In genomic region chr1:197700688-197701087, GRCh38 we compare ENCODE assay signal across 8 cellular contexts.
DNase-seq lines count a peak whose midpoint lies in the region; FAIRE-seq and TF ChIP-seq lines count a peak whose summit lies in the region.
"Not testable (repeated sequence)": the region's sequence is repeated elsewhere in the genome, so short reads cannot be mapped to it uniquely, and the experiment has no call there.

No MANE protein-coding gene starts in this region.

- H3K79me2 ChIP-seq in H9 (ENCODE audit: insufficient read depth, low read length); astrocyte (ENCODE audit: insufficient read depth, low read length): not testable (repeated sequence)

- not testable (repeated sequence) for H3K56ac ChIP-seq in H9 (ENCODE audit: insufficient read length, low read depth, low read length)

- H3K4me1 Mint-ChIP-seq in H9 (peaks cover 10 to 25% of the 10 kb centered on the region in 2 experiments; a peak in 3 of 4 replicates), astrocyte (ENCODE audit: low read depth, unreplicated experiment) (peaks cover 11% of the 10 kb centered on the region)

- H3K27me3 Mint-ChIP-seq in H9 (ENCODE audit: low read depth); astrocyte (ENCODE audit: low read depth, unreplicated experiment): not testable (repeated sequence)

- H3K9ac ChIP-seq in H9 (ENCODE audit: extremely low read depth, insufficient read length, low read length); astrocyte (ENCODE audit: low read length): not testable (repeated sequence)

- H3K4ac ChIP-seq in H9 (ENCODE audit: low read depth, low read length) = not testable (repeated sequence)

- H3K36me3 ChIP-seq in astrocyte (ENCODE audit: insufficient read depth, low read length) = not testable (repeated sequence)

- in situ Hi-C loops in astrocyte of the spinal cord (cut with HindIII; ENCODE audit: low sequenced_read_pairs) = not testable (repeated sequence)

- not testable (repeated sequence) for H3K4me3 ChIP-seq in AG10803 (ENCODE audit: low read length); astrocyte (ENCODE audit: insufficient read depth, low read depth, low read length); astrocyte of the spinal cord (ENCODE audit: low read depth, low read length)

- H3K9me3 ChIP-seq in H9 (ENCODE audit: control insufficient read depth, low read depth, low read length); astrocyte (ENCODE audit: insufficient read depth, low read depth, low read length): not testable (repeated sequence)

- not testable (repeated sequence) for H2BK15ac ChIP-seq in H9 (ENCODE audit: low read depth, low read length)

- not testable (repeated sequence) for H3K27me3 ChIP-seq in H9 (ENCODE audit: insufficient read depth, low read length); astrocyte (ENCODE audit: insufficient read depth, low read length)

- not testable (repeated sequence) for H4K8ac ChIP-seq in H9 (replicated peaks; ENCODE audit: insufficient read length, low read depth, low read length)

- H3K18ac ChIP-seq in H9 (ENCODE audit: insufficient read length, low read depth, low read length) = not testable (repeated sequence)

- H2BK20ac ChIP-seq in H9 (ENCODE audit: low read depth, low read length, poor library complexity, severe bottlenecking) = not testable (repeated sequence)

- H2BK5ac ChIP-seq in H9 (ENCODE audit: insufficient read length, low read length) = not testable (repeated sequence)

- H3K36me3 Mint-ChIP-seq in H9 (ENCODE audit: insufficient read depth in 1 of 3, low read depth in 3 of 3) = peaks cover 13 to 26% (median 16%) of the 10 kb centered on the region in 3 experiments; a peak in 6 of 7 replicates
- H3K36me3 Mint-ChIP-seq in astrocyte (ENCODE audit: low read depth, unreplicated experiment) = not testable (repeated sequence)

- not testable (repeated sequence) for H3K23ac ChIP-seq in H9 (ENCODE audit: insufficient read length, low read depth, low read length)

- not testable (repeated sequence) for H2AFZ ChIP-seq in H9 (ENCODE audit: low read length); astrocyte (ENCODE audit: low read depth, low read length)

- not testable (repeated sequence) for TF ChIP-seq CTCF in AG10803 (conservative IDR thresholded peaks at IDR 0.05; ENCODE audit: low read length); H9 (conservative IDR thresholded peaks at IDR 0.05); astrocyte (IDR thresholded peaks at IDR 0.05; ENCODE audit: insufficient read depth, low read depth, low read length); astrocyte of the spinal cord (IDR thresholded peaks at IDR 0.05; ENCODE audit: low read depth, low read length)

- H2AK5ac ChIP-seq in H9 (ENCODE audit: insufficient read length, low read length) = not testable (repeated sequence)

- peaks cover 13 to 23% of the 10 kb centered on the region in 2 experiments for H3K9me3 Mint-ChIP-seq in H9
- H3K9me3 Mint-ChIP-seq in astrocyte (ENCODE audit: unreplicated experiment) = not testable (repeated sequence)

- not testable (repeated sequence) for H3K4me1 ChIP-seq in H9 (ENCODE audit: insufficient read depth, low read length); astrocyte (ENCODE audit: insufficient read depth, low read length)

- not testable (repeated sequence) for H2BK120ac ChIP-seq in H9 (ENCODE audit: low read depth, low read length, poor library complexity, severe bottlenecking)

- not testable (repeated sequence) for H4K20me1 ChIP-seq in H9 (ENCODE audit: control insufficient read depth, insufficient read depth, insufficient read length); astrocyte (ENCODE audit: insufficient read depth, low read length)

- not testable (repeated sequence) for H3K4me2 ChIP-seq in H9 (ENCODE audit: insufficient read depth, insufficient read length, low read length); astrocyte (ENCODE audit: low read length)

- not testable (repeated sequence) for H3T11ph ChIP-seq in H9 (ENCODE audit: low read length)

- DNase-seq in AG10803 (ENCODE audit: low read depth) (peak; percentile 71), ELR (ENCODE audit: low read depth) (peak; percentile 11), M059J (ENCODE audit: low read depth) (peak; percentile 86), astrocyte (ENCODE audit: low read depth) (peak; percentile 73), astrocyte of the spinal cord (ENCODE audit: low read depth, low spot score) (peak; percentile 43), glomerular visceral epithelial cell (ENCODE audit: extremely low spot score) (peak; percentile 42), myocyte (ENCODE audit: low read depth) (peak; percentile 12)
- DNase-seq in H9 = not testable (repeated sequence)

- H3K27ac Mint-ChIP-seq in H9 = 0 out of 7 replicates have a peak overlapping the region, but pooled peaks of 2 of the 3 experiments have one; percentile 13 to 27
- not testable (repeated sequence) for H3K27ac Mint-ChIP-seq in astrocyte (ENCODE audit: unreplicated experiment)

- not testable (repeated sequence) for H4K5ac ChIP-seq in H9 (ENCODE audit: insufficient read length, low read depth, low read length)

- not testable (repeated sequence) for H2BK12ac ChIP-seq in H9 (ENCODE audit: insufficient read length, low read depth, low read length)

- H3K27ac ChIP-seq in H9 (ENCODE audit: insufficient read length, low read depth, low read length); astrocyte (ENCODE audit: low read depth, low read length): not testable (repeated sequence)

- H4K91ac ChIP-seq in H9 (ENCODE audit: insufficient read length, low read depth, low read length) = not testable (repeated sequence)

- FAIRE-seq in astrocyte (lab: Jason Lieb, UNC) = not testable (repeated sequence)

- WGBS in H9 (ENCODE audit: extremely low coverage, insufficient read length, low lambda C conversion rate) = no CpG with 5 or more reads among the region's 4 CpGs

- not testable (repeated sequence) for H3K4me3 Mint-ChIP-seq in H9; astrocyte (ENCODE audit: unreplicated experiment)

- H3K14ac ChIP-seq in H9 (ENCODE audit: insufficient read depth, low read length) = not testable (repeated sequence)

- H3K23me2 ChIP-seq in H9 (ENCODE audit: insufficient read length, low read depth, low read length, poor library complexity, severe bottlenecking) = not testable (repeated sequence)

- H3K79me1 ChIP-seq in H9 (ENCODE audit: insufficient read depth, low read depth, low read length, poor library complexity, severe bottlenecking) = not testable (repeated sequence)
